ENCODE assay signal across 8 cellular contexts in the genomic region with DNA sequence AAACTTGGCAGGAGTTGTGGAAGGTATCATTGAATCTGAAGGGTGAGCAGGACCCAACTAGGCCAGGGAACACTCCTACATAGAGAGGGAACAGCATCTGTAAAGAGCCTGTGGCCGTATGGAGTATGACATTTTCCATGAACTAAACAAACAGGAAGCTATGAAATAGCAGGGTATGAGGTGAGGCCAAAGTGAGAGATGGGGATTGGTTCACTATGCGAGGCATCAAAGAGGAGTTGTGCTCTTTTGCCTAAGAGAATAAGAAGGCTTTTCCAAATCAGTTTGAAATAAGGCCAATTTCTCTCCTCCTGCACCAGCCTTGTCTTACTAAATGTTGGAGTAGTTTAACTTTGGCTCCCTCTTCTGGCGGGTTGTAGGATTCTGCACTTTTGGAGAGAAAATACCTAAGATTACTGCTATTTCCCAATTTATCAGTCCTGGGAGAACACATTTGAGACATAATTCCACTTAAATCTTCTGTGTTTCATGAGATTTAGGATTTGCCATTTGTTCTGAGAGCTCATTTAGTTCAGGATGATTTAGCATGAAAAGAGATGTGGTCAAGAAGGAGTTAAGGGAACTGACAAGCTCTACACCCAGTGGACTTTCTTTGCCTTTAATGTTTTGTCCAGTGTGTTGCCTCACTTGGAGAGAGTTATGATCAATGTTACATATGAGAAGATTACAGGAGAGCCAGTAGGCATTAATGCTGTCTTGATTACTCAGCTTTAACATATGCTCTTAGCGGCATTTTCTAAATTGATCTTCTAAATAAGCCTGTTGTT. TPM values are rescaled to one million over a fixed set of nuclear protein-coding genes. Genes with fewer than 3 reads are reported as not detected.
A peak's percentile ranks its signal among the peaks of the same experiment; 100 is the strongest.
DNase-seq lines count a peak whose midpoint lies in the region; ATAC-seq and TF ChIP-seq lines count a peak whose summit lies in the region.

No MANE protein-coding gene starts in this region.

- no peaks in the 10 kb centered on the region for H3K27me3 Mint-ChIP-seq in activated naive CD8-positive, alpha-beta T cell treated with anti-CD3 and anti-CD28 coated beads, Interleukin-2, amount 10 ng/mL, durations not matched to agents 7 days and 5 days

- H3K27me3 ChIP-seq in DND-41 (ENCODE audit: insufficient read depth, low read length, poor library complexity) (no peaks in the 10 kb centered on the region), cardiac muscle cell (no peaks in the 10 kb centered on the region)

- H3K4me2 ChIP-seq in DND-41 (ENCODE audit: insufficient read depth, low read length): no peak overlapping the region

- POLR2A ChIA-PET in activated naive CD8-positive, alpha-beta T cell treated with anti-CD3 and anti-CD28 coated beads, Interleukin-2, amount 10 ng/mL, durations not matched to agents 7 days and 5 days (lab: Charles Lee): interaction anchor here (1.8 kb wide), 1 partner anchor 56 kb away, joined by 18 read pairs; a partner anchor contains a TSS

- H3K27ac Mint-ChIP-seq in activated naive CD8-positive, alpha-beta T cell treated with anti-CD3 and anti-CD28 coated beads, Interleukin-2, amount 10 ng/mL, durations not matched to agents 7 days and 5 days: no peak overlapping the region

- 0 out of 2 replicates have a peak, but pooled peaks cover 2% of the 10 kb centered on the region for H3K79me2 ChIP-seq in DND-41 (ENCODE audit: insufficient read depth, low read length)

- H2AFZ ChIP-seq in DND-41 (ENCODE audit: low read depth, low read length): no peak overlapping the region

- H3K36me3 Mint-ChIP-seq in activated naive CD8-positive, alpha-beta T cell treated with anti-CD3 and anti-CD28 coated beads, Interleukin-2, amount 10 ng/mL, durations not matched to agents 7 days and 5 days: peaks cover 4% of the 10 kb centered on the region

- H3K4me3 Mint-ChIP-seq in activated naive CD8-positive, alpha-beta T cell treated with anti-CD3 and anti-CD28 coated beads, Interleukin-2, amount 10 ng/mL, durations not matched to agents 7 days and 5 days: no peak overlapping the region

- H3K9me3 Mint-ChIP-seq in activated naive CD8-positive, alpha-beta T cell treated with anti-CD3 and anti-CD28 coated beads, Interleukin-2, amount 10 ng/mL, durations not matched to agents 7 days and 5 days: no peaks in the 10 kb centered on the region

- H3K4me3 ChIP-seq in DND-41 (ENCODE audit: low read depth in 1 of 2, low read length in 2 of 2) (no peak overlapping the region), cardiac muscle cell (no peak overlapping the region)

- TF ChIP-seq CTCF in DND-41 (IDR thresholded peaks at IDR 0.05; ENCODE audit: borderline replicate concordance, extremely low read depth, low read length, poor library complexity, severe bottlenecking) (peak; percentile 94), cardiac muscle cell (IDR thresholded peaks at IDR 0.05; ENCODE audit: low read depth, low read length) (peak; percentile 82)

- no peaks in the 10 kb centered on the region for H3K9me3 ChIP-seq in DND-41 (ENCODE audit: insufficient read depth, low read length, severe bottlenecking)
- H3K9me3 ChIP-seq in cardiac muscle cell (ENCODE audit: low read depth): no peaks in the 10 kb centered on the region

- DNase-seq in DND-41: peak; percentile 66
- DNase-seq in Kasumi-1 (lab: John Stamatoyannopoulos, UW): peak; percentile 90 to 94
- DNase-seq in RKO (ENCODE audit: low spot score): peak; percentile 61
- no peak for DNase-seq in activated naive CD8-positive, alpha-beta T cell treated with anti-CD3 and anti-CD28 coated beads, Interleukin-2, amount 10 ng/mL, durations not matched to agents 7 days and 5 days
- DNase-seq in cardiac muscle cell (ENCODE audit: low read depth in 1 of 2, low spot score in 1 of 2): peak; percentile 74 to 89
- peak; percentile 68 for DNase-seq in renal cortical epithelial cell (ENCODE audit: low read depth)

- H3K9ac ChIP-seq in DND-41 (ENCODE audit: low read depth, low read length): no peak overlapping the region

- ATAC-seq in DND-41 (ENCODE audit: insufficient read depth, low read depth) (peak; percentile 79), GM19452 (IDR thresholded peaks at IDR 0.05; ENCODE audit: unreplicated experiment) (no peak), GM18519 (IDR thresholded peaks at IDR 0.05; ENCODE audit: low FRiP score, unreplicated experiment) (no peak)
- ATAC-seq in activated naive CD8-positive, alpha-beta T cell treated with anti-CD3 and anti-CD28 coated beads, Interleukin-2, amount 10 ng/mL, durations not matched to agents 7 days and 5 days (ENCODE audit: low read depth): peak; percentile 69

- H3K27ac ChIP-seq in DND-41 (ENCODE audit: low read length): no peak overlapping the region
- no peak overlapping the region for H3K27ac ChIP-seq in cardiac muscle cell

- H3K4me1 ChIP-seq in DND-41 (ENCODE audit: insufficient read depth, low read length) (no peaks in the 10 kb centered on the region), cardiac muscle cell (ENCODE audit: low read depth) (no peaks in the 10 kb centered on the region)

- peaks cover 21% of the 10 kb centered on the region for H4K20me1 ChIP-seq in DND-41 (ENCODE audit: insufficient read depth, low read length)

- H3K36me3 ChIP-seq in DND-41 (ENCODE audit: insufficient read depth, low read length): peaks cover 58% of the 10 kb centered on the region
- H3K36me3 ChIP-seq in cardiac muscle cell: peaks cover 3% of the 10 kb centered on the region

- H3K4me1 Mint-ChIP-seq in activated naive CD8-positive, alpha-beta T cell treated with anti-CD3 and anti-CD28 coated beads, Interleukin-2, amount 10 ng/mL, durations not matched to agents 7 days and 5 days: peaks cover 17% of the 10 kb centered on the region

RNA-seq across cellular contexts. Expression of a gene that starts 55.4 kb away (rescaled TPM):
- total RNA-seq in activated naive CD8-positive, alpha-beta T cell treated with anti-CD3 and anti-CD28 coated beads, Interleukin-2, amount 10 ng/mL, durations not matched to agents 7 days and 5 days: 10 to 100 TPM; 74.7 TPM
- total RNA-seq in cardiac muscle cell (7.1 and 13.3 TPM in 2 replicates), renal cortical epithelial cell (0.52 and 2.3 TPM in 2 replicates)
- 6.5 and 7.4 TPM in 2 replicates for polyA plus RNA-seq in cardiac muscle cell

Comparison
In these comparisons a context has a peak if more than half of its experiments do, and no peak if none do; other contexts are left out.
1. ATAC-seq: peak in DND-41 (single experiment) and activated naive CD8-positive, alpha-beta T cell treated with anti-CD3 and anti-CD28 coated beads, Interleukin-2, amount 10 ng/mL, durations not matched to agents 7 days and 5 days (single experiment); none in GM19452 (single experiment) and GM18519 (single experiment).